8 cellular contexts compared by ENCODE assay signal in the genomic region with DNA sequence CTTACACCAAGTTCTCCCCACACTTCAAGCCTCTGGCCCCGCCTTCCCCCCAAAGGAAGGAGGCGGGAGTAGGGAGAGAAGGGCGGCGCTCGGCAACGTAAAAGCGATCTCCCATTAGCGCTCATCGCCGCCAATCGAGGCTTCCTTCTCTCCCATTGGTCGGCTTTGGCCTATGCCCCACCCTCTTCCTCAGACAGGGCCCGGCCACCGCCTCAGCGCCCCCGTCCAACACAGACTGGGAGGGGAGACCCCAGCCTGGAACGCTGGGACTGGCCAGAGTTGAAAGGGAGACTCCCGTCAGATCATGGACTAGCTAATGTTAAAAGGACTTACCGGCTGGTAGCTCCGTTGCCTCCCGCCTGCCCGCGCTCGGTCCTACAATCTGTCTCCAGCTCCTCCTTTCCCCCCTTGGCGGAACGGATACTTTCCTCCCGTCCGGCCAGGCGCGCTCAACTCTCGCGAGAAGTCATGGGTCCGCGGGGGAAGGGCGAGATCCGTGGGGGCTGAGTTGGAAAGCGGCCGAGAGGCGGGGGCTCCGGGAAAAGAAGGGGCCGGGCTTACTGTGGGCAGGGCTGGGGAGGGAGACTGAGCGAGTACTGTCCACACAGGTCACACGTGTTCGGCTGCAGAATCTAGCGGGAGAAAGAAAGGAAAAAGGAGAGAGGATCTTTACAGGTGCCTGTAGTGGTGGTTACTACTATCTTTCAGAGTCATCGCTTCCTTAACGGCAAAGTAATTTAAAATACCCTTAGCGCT. TPM values are rescaled to one million over a fixed set of nuclear protein-coding genes. Genes with fewer than 3 reads are reported as not detected.
DNase-seq lines count a peak whose midpoint lies in the region; ATAC-seq, FAIRE-seq and TF ChIP-seq lines count a peak whose summit lies in the region.

A gene (minus strand): TSS at position 437 of the 756 bp plus-strand sequence. CDS start 25,382 bp downstream, outside the sequence.

- H3K9me3 Mint-ChIP-seq in memory B cell: no peaks in the 10 kb centered on the region

- H3K79me1 ChIP-seq in H1 (ENCODE audit: low read depth, low read length): peaks cover 3% of the 10 kb centered on the region; the same call in 1 of the 2 replicates

- H2BK12ac ChIP-seq in H1 (ENCODE audit: low read depth, low read length): peak within 1 kb of the TSS; percentile 98; the same call in 1 of the 2 replicates

- peak; percentile 90 for ATAC-seq in GM21367 (IDR thresholded peaks at IDR 0.05; ENCODE audit: unreplicated experiment)
- peak; percentile 93 for ATAC-seq in memory B cell (ENCODE audit: low read depth)

- TF ChIP-seq POLR2A in H1 (IDR thresholded peaks at IDR 0.05; ENCODE audit: control extremely low read depth in 1 of 2, low read depth in 2 of 2, low read length in 2 of 2): peak; percentile 78 to 87

- peak within 1 kb of the TSS; percentile 99 for H2AFZ ChIP-seq in H1 (ENCODE audit: low read length)

- H3K9ac ChIP-seq in H1 (replicated peaks in 1 of 4; ENCODE audit: extremely low read depth in 1 of 4, low read depth in 3 of 4, low read length in 3 of 4): peak within 1 kb of the TSS; percentile 98 to 99 (median 99)

- DNase-seq in COLO829 (ENCODE audit: low spot score) (peak; percentile 96), HTR-8/SVneo (ENCODE audit: insufficient read length, low spot score) (peak; percentile 94), NOMO-1 treated with dmso at 0.1 percent for 144 hours (lab: John Stamatoyannopoulos, UW; ENCODE audit: unreplicated experiment) (peak; percentile 95), H1 (ENCODE audit: low read depth in 1 of 2, low spot score in 2 of 2) (peak; percentile 97 to 99), memory B cell (ENCODE audit: low spot score in 2 of 2) (peak; percentile 99 to 100)
- DNase-seq in activated CD8-positive, alpha-beta memory T cell treated with anti-CD3 and anti-CD28 coated beads for 48 hours (ENCODE audit: low read depth in 2 of 3, low spot score in 2 of 3): peak; percentile 94 to 98 (median 98)
- DNase-seq in stimulated activated CD8-positive, alpha-beta memory T cell treated with anti-CD3 and anti-CD28 coated beads, Interleukin-12 subunit alpha, Interleukin-12 subunit beta, amount 100 ng/mL, for 24 hours (ENCODE audit: extremely low read depth): peak; percentile 90

- peak in 1 of 2 experiments; percentile 96; a peak in 2 of 3 replicates for TF ChIP-seq EP300 in H1 (IDR thresholded peaks at IDR 0.05; ENCODE audit: borderline replicate concordance in 1 of 2, low read depth in 2 of 2, low read length in 2 of 2)

- peaks cover 2% of the 10 kb centered on the region for H3K36me3 Mint-ChIP-seq in memory B cell

- H3K9me3 ChIP-seq in H1 (ENCODE audit: insufficient read depth in 2 of 2, low read depth in 1 of 2, low read length in 1 of 2): no peaks in the 10 kb centered on the region

- peaks cover 2% of the 10 kb centered on the region; the same call in 1 of the 2 replicates for H3K23me2 ChIP-seq in H1 (ENCODE audit: low read depth, low read length)

- H3K18ac ChIP-seq in H1 (ENCODE audit: extremely low read depth, low read length): peak within 1 kb of the TSS; percentile 40

- peak within 1 kb of the TSS; percentile 93 for H3K27ac Mint-ChIP-seq in memory B cell

- H2AK5ac ChIP-seq in H1 (ENCODE audit: low read depth, low read length): no peak within 1 kb of the TSS; the same call in 1 of the 2 replicates

- POLR2A ChIA-PET in H1 (lab: Charles Lee; ENCODE audit: partially characterized antibody): interaction anchor here (0.7 to 10.4 kb wide), 9 partner anchors 9 to 125 kb away, joined by 3 to 53 read pairs (median 5); a partner anchor contains a TSS

- H3K4me2 ChIP-seq in H1 (ENCODE audit: insufficient read depth in 1 of 2, low read depth in 2 of 2, low read length in 2 of 2): peak within 1 kb of the TSS; percentile 67 to 97

- peak; percentile 79 for FAIRE-seq in HTR-8/SVneo (lab: Jason Lieb, UNC)
- FAIRE-seq in H1 (lab: Jason Lieb, UNC): no peak

- H4K8ac ChIP-seq in H1 (ENCODE audit: extremely low read depth, insufficient read depth, low read length): peak within 1 kb of the TSS; percentile 98

- no peaks in the 10 kb centered on the region for H3K27me3 Mint-ChIP-seq in memory B cell

- peak within 1 kb of the TSS; percentile 73; the same call in 1 of the 2 replicates for H2BK15ac ChIP-seq in H1 (ENCODE audit: low read length)

- H3K4me1 Mint-ChIP-seq in memory B cell: peaks cover 26% of the 10 kb centered on the region

- CTCF ChIA-PET in H1 (lab: Charles Lee; ENCODE audit: partially characterized antibody): interaction anchor here (0.9 to 1.3 kb wide), 2 partner anchors 10 to 14 kb away, joined by 3 to 5 read pairs; no protein-coding TSS in a partner anchor

- peaks cover 0 to 33% of the 10 kb centered on the region in 2 experiments; a peak in 2 of 4 replicates for H3K79me2 ChIP-seq in H1 (ENCODE audit: control insufficient read depth in 1 of 2, insufficient read depth in 2 of 2, low read length in 2 of 2)

- peak within 1 kb of the TSS; percentile 70 to 94 (median 80) for H3K4me3 ChIP-seq in H1 (ENCODE audit: extremely low read depth in 1 of 4, insufficient read depth in 2 of 4, low read depth in 3 of 4, low read length in 4 of 4)

- TF ChIP-seq RAD21 in H1 (IDR thresholded peaks at IDR 0.05 in 1 of 2, conservative IDR thresholded peaks at IDR 0.05 in 1 of 2; ENCODE audit: low read depth in 2 of 2, low read length in 2 of 2): 0 out of 4 replicates have a peak, but pooled peaks of 1 of the 2 experiments have one; percentile 1

- peak within 1 kb of the TSS; percentile 89 for H4K91ac ChIP-seq in H1 (replicated peaks; ENCODE audit: insufficient read length, low read length)

- no peaks in the 10 kb centered on the region for H4K20me1 ChIP-seq in H1 (replicated peaks in 1 of 2; ENCODE audit: control insufficient read depth in 1 of 2, insufficient read depth in 2 of 2, low read length in 2 of 2)

- TF ChIP-seq CTCF in H1 (IDR thresholded peaks at IDR 0.05; ENCODE audit: control extremely low read depth in 1 of 3, insufficient read depth in 1 of 3, low read depth in 1 of 3, low read length in 3 of 3): no peak

- peak within 1 kb of the TSS; percentile 98 for H3K27ac ChIP-seq in H1 (ENCODE audit: low read depth, low read length)

- peak within 1 kb of the TSS; percentile 87 for H4K5ac ChIP-seq in H1 (ENCODE audit: insufficient read length, low read depth, low read length)

- H3K56ac ChIP-seq in H1 (replicated peaks; ENCODE audit: insufficient read length, low read depth, low read length): peak within 1 kb of the TSS; percentile 92

- no peak within 1 kb of the TSS for H3K14ac ChIP-seq in H1 (ENCODE audit: insufficient read length)

- H3K4me1 ChIP-seq in H1 (replicated peaks in 1 of 4; ENCODE audit: control insufficient read depth in 3 of 4, insufficient read depth in 4 of 4, low read length in 3 of 4): peaks cover 0 to 7% (median 3%) of the 10 kb centered on the region in 4 experiments; a peak in 4 of 7 replicates

- H3K23ac ChIP-seq in H1 (ENCODE audit: insufficient read length): no peak within 1 kb of the TSS

- 0% methylated on average over 28 of the region's 48 CpGs; no CpG with 5 or more reads in 1 of the 2 experiments for WGBS in H1 (ENCODE audit: extremely low coverage in 1 of 2, insufficient coverage in 1 of 2, insufficient read length in 1 of 2, insufficient replicate concordance in 2 of 2, low coverage in 1 of 2, low lambda C conversion rate in 2 of 2, missing lambda C conversion rate in 1 of 2), 2 experiments

- peak within 1 kb of the TSS; percentile 99 for H3K4me3 Mint-ChIP-seq in memory B cell

- no peaks in the 10 kb centered on the region for H3K27me3 ChIP-seq in H1 (replicated peaks in 1 of 4; ENCODE audit: control insufficient read depth in 3 of 4, extremely low read depth in 1 of 4, insufficient read depth in 3 of 4, low read length in 3 of 4)

- H2BK120ac ChIP-seq in H1 (replicated peaks; ENCODE audit: low read depth, low read length): peak within 1 kb of the TSS; percentile 18

- no peaks in the 10 kb centered on the region for H3K36me3 ChIP-seq in H1 (ENCODE audit: control insufficient read depth in 2 of 4, insufficient read depth in 4 of 4, low read length in 3 of 4)

- no peak within 1 kb of the TSS for H3K4ac ChIP-seq in H1 (replicated peaks; ENCODE audit: insufficient read length, low read depth, low read length)

- 0 out of 2 replicates have a peak within 1 kb of the TSS, but pooled peaks have one; percentile 73 for H2BK20ac ChIP-seq in H1 (ENCODE audit: low read length)

- peak within 1 kb of the TSS; percentile 98 for H2BK5ac ChIP-seq in H1 (ENCODE audit: low read depth, low read length)

TF ChIP-seq in H1, 55 proteins besides CTCF, POLR2A, EP300 and RAD21 (continues in another document):
- TF ChIP-seq GABPA (IDR thresholded peaks at IDR 0.05; ENCODE audit: borderline replicate concordance, insufficient read depth, low read length) (no peak; the same call in 1 of the 2 replicates), SIX5 (IDR thresholded peaks at IDR 0.05; ENCODE audit: low read depth, low read length) (peak; percentile 23; the same call in 1 of the 2 replicates), CHD2 (IDR thresholded peaks at IDR 0.05; ENCODE audit: low read length) (peak; percentile 97), JUN (IDR thresholded peaks at IDR 0.05; ENCODE audit: low read depth, low read length) (no peak), FOSL1 (IDR thresholded peaks at IDR 0.05; ENCODE audit: insufficient read depth, low read depth, low read length) (no peak), RBBP5 (IDR thresholded peaks at IDR 0.05; ENCODE audit: borderline replicate concordance, low read depth, low read length) (no peak), RXRA (IDR thresholded peaks at IDR 0.05; ENCODE audit: insufficient read depth, low read depth, low read length) (no peak), YY1 (IDR thresholded peaks at IDR 0.05; ENCODE audit: low read depth, low read length) (0 out of 2 replicates have a peak, but pooled peaks have one; percentile 54), CBX8 (IDR thresholded peaks at IDR 0.05; ENCODE audit: borderline replicate concordance, low read depth, low read length) (no peak)

RNA-seq across cellular contexts. Expression of the gene that starts here (rescaled TPM):
- total RNA-seq in H1 (2021; fragmentation: NEBNext Ultra II Directional; extraction: Animal tissue kit (Norgen Biotek cat#: 25700)): 16.6 and 18.4 TPM in 2 replicates
- polyA plus RNA-seq in H1 (2011; rRNA removed): 8.3 and 10.1 TPM in 2 replicates
- 7.2 TPM for polyA plus RNA-seq in H1 (2011; cell fraction: cytosol; rRNA removed)
- polyA plus RNA-seq in H1 (2011; cell fraction: nucleus; rRNA removed): 12.8 TPM
- polyA plus RNA-seq in H1 (2012, experiment 1 of 2): 6.9 to 11.0 TPM (median 8.5 TPM) in 4 replicates
- polyA plus RNA-seq in H1 (2012, experiment 2 of 2): 4.1 TPM
- polyA plus RNA-seq in H1 (2013, experiment 1 of 2): 7.4 TPM
- 7.8 TPM for polyA plus RNA-seq in H1 (2013, experiment 2 of 2)
- 17.9 and 21.9 TPM in 2 replicates for polyA minus RNA-seq in H1 (2011; rRNA and poly(A)+ RNA removed)
- polyA minus RNA-seq in H1 (2011; cell fraction: cytosol; rRNA and poly(A)+ RNA removed): 11.2 TPM
- polyA minus RNA-seq in H1 (2011; cell fraction: nucleus; rRNA and poly(A)+ RNA removed): 14.2 TPM

Comparison
In these comparisons a context has a peak if more than half of its experiments do, and no peak if none do; other contexts are left out.
1. Peak in every context shown above with its lines: DNase-seq, ATAC-seq, H3K4me3 ChIP-seq and H3K27ac ChIP-seq.